ENCODE assay signal across 22 cellular contexts in genomic region chr10:86074294-86074693, GRCh38.
DNase-seq lines count a peak whose midpoint lies in the region; ATAC-seq, FAIRE-seq and TF ChIP-seq lines count a peak whose summit lies in the region.
"Had no signal": no experiment of that assay in that cellular context is flagged by ENCODE, and none has a peak within 500 bp of the region (broad histone marks: within the 10 kb centered on the region; RNA-seq: fewer than 3 reads in every experiment).

No MANE protein-coding gene starts in this region.

- POLR2A ChIA-PET in HepG2 (lab: Yijun Ruan, JAX): no interaction called here
- POLR2A ChIA-PET in K562 (lab: Yijun Ruan, JAX): no interaction called here

- FAIRE-seq in HepG2 (lab: Jason Lieb, UNC): no peak
- no peak for FAIRE-seq in K562 (lab: Jason Lieb, UNC)
- FAIRE-seq in D721Med (lab: Jason Lieb, UNC): no peak
- FAIRE-seq: A204.1, G401.6, GM19239 had no signal

- H3K4me2 ChIP-seq in HepG2 (ENCODE audit: low read depth, low read length) (no peak overlapping the region), K562 (ENCODE audit: insufficient read depth, low read length) (no peak overlapping the region)
- H3K4me2 ChIP-seq: BLaER1 had no signal

- intact Hi-C loops in HepG2 (cut with micrococcal nuclease; ENCODE audit: unreplicated experiment): no loop called here
- intact Hi-C loops in right lobe of liver (cut with DNase I): no loop called here
- intact Hi-C loops in K562 (cut with micrococcal nuclease): no loop called here

- TF ChIP-seq EP300 in HepG2 (IDR thresholded peaks at IDR 0.05; ENCODE audit: low read depth in 2 of 2, low read length in 2 of 2) (no peak), HepG2 (CRISPR knock-in tag; IDR thresholded peaks at IDR 0.05; ENCODE audit: borderline replicate concordance) (no peak), K562 (IDR thresholded peaks at IDR 0.05; ENCODE audit: low read length) (no peak)

- TF ChIP-seq CTCF in HepG2 (CRISPR knock-in tag; IDR thresholded peaks at IDR 0.05) (no peak), right lobe of liver (IDR thresholded peaks at IDR 0.05) (no peak), K562 (IDR thresholded peaks at IDR 0.05 in 2 of 3, conservative IDR thresholded peaks at IDR 0.05 in 1 of 3; ENCODE audit: insufficient read depth in 2 of 3, low read depth in 1 of 3, low read length in 3 of 3) (no peak), osteocyte (IDR thresholded peaks at IDR 0.05) (no peak), D721Med (IDR thresholded peaks at IDR 0.05; ENCODE audit: insufficient read depth, missing control alignments) (no peak)

- no peak overlapping the region for H3K27ac Mint-ChIP-seq in osteocyte (ENCODE audit: unreplicated experiment)
- H3K27ac Mint-ChIP-seq: CD14-positive monocyte; CD4-positive, alpha-beta memory T cell; CD4-positive, CD25-positive, alpha-beta regulatory T cell; CD8-positive, alpha-beta memory T cell had no signal

- TF ChIP-seq POLR2A in HepG2 (IDR thresholded peaks at IDR 0.05; ENCODE audit: insufficient read depth in 1 of 2, low read depth in 2 of 2, low read length in 2 of 2) (no peak), right lobe of liver (IDR thresholded peaks at IDR 0.05) (no peak), K562 (conservative IDR thresholded peaks at IDR 0.05) (no peak)

- H2AFZ ChIP-seq in HepG2 (ENCODE audit: low read length) (no peak overlapping the region), K562 (ENCODE audit: low read depth, low read length) (no peak overlapping the region)

- no peak for DNase-seq in HepG2 (ENCODE audit: low spot score)
- no peak for DNase-seq in right lobe of liver
- no peak for DNase-seq in K562 (ENCODE audit: extremely low read depth in 1 of 4, low spot score in 3 of 4)
- peak; percentile 19 for DNase-seq in osteocyte (ENCODE audit: extremely low spot score, unreplicated experiment)
- no peak for DNase-seq in NCI-H82 (lab: John Stamatoyannopoulos, UW)
- DNase-seq in stimulated activated CD4-positive, alpha-beta T cell treated with anti-CD3 and anti-CD28 coated beads, Interleukin-4, amount 100 ng/mL, for 1 hour: no peak
- no peak for DNase-seq in D721Med (ENCODE audit: insufficient read length, low spot score)
- DNase-seq: 8988T; ACHN; BE2C; C1 segment of cervical spinal cord; CD4-positive, alpha-beta memory T cell; CD4-positive, CD25-positive, alpha-beta regulatory T cell; CD8-positive, alpha-beta memory T cell; COR-L47; DMS79 treated with DMSO at 0.1 percent for 48 hours; GF-D8 had no signal

- H3K79me2 ChIP-seq in HepG2 (ENCODE audit: insufficient read depth, low read length) (no peaks in the 10 kb centered on the region), K562 (ENCODE audit: control insufficient read depth, insufficient read depth, low read length) (no peaks in the 10 kb centered on the region)

- H3K36me3 ChIP-seq in HepG2 (replicated peaks in 1 of 2; ENCODE audit: control insufficient read depth in 1 of 2, insufficient read depth in 2 of 2, low read length in 2 of 2): no peaks in the 10 kb centered on the region
- H3K36me3 ChIP-seq in right lobe of liver: no peaks in the 10 kb centered on the region
- no peaks in the 10 kb centered on the region for H3K36me3 ChIP-seq in K562 (ENCODE audit: control insufficient read depth, insufficient read depth, low read length)
- H3K36me3 ChIP-seq: BE2C, BLaER1 had no signal

- H3K27me3 Mint-ChIP-seq in osteocyte (ENCODE audit: unreplicated experiment): no peaks in the 10 kb centered on the region
- H3K27me3 Mint-ChIP-seq: CD4-positive, CD25-positive, alpha-beta regulatory T cell had no signal

- H3K4me1 ChIP-seq in HepG2 (ENCODE audit: insufficient read depth, low read length): no peaks in the 10 kb centered on the region
- no peaks in the 10 kb centered on the region for H3K4me1 ChIP-seq in right lobe of liver
- H3K4me1 ChIP-seq in K562 (replicated peaks in 1 of 2; ENCODE audit: control insufficient read depth in 2 of 2, insufficient read depth in 2 of 2, low read length in 2 of 2): peaks cover 11 to 14% of the 10 kb centered on the region in 2 experiments; a peak in 4 of 5 replicates
- H3K4me1 ChIP-seq: BLaER1 had no signal

- BruUV-seq in HepG2 (replicated peaks; lab: Mats Ljungman, UMichigan) (no TSS peak), K562 (replicated peaks; lab: Mats Ljungman, UMichigan) (no TSS peak)

- no peaks in the 10 kb centered on the region for H4K20me1 ChIP-seq in HepG2 (ENCODE audit: insufficient read depth, low read length)
- H4K20me1 ChIP-seq in K562 (replicated peaks; ENCODE audit: control insufficient read depth, insufficient read depth, low read length): 0 out of 2 replicates have a peak, but pooled peaks cover 5% of the 10 kb centered on the region
- H4K20me1 ChIP-seq: BLaER1 had no signal

- 53% methylated on average over 5 of the region's 5 CpGs for WGBS in HepG2 (ENCODE audit: low lambda C conversion rate)
- 71% methylated on average over 5 of the region's 5 CpGs for WGBS in right lobe of liver (ENCODE audit: insufficient coverage, low coverage, low lambda C conversion rate, missing lambda C conversion rate)
- WGBS in K562 (ENCODE audit: insufficient coverage, low coverage, missing lambda C conversion rate): 16% methylated on average over 5 of the region's 5 CpGs

- no peak overlapping the region for H3K9ac ChIP-seq in HepG2 (ENCODE audit: insufficient read depth, low read depth, low read length)
- H3K9ac ChIP-seq in K562 (ENCODE audit: insufficient read depth in 1 of 2, low read depth in 2 of 2, low read length in 2 of 2): no peak overlapping the region
- H3K9ac ChIP-seq: BLaER1 had no signal

- CTCF ChIA-PET in HepG2 (lab: Yijun Ruan, JAX; ENCODE audit: low intra/inter-chr PET ratio, low total read pairs): no interaction called here
- CTCF ChIA-PET in K562 (lab: Yijun Ruan, JAX; ENCODE audit: low intra/inter-chr PET ratio): no interaction called here

- in situ Hi-C loops in HepG2 (cut with HindIII; ENCODE audit: extremely low pct_ligation_motif_present, low pct_unique_long_range_greater_than_20kb) (no loop called here), K562 (cut with MboI) (no loop called here)

- no peaks in the 10 kb centered on the region for H3K27me3 ChIP-seq in HepG2 (ENCODE audit: control insufficient read depth in 1 of 2, insufficient read depth in 2 of 2, low read length in 2 of 2)
- H3K27me3 ChIP-seq in right lobe of liver: no peaks in the 10 kb centered on the region
- H3K27me3 ChIP-seq in K562 (ENCODE audit: control insufficient read depth in 2 of 2, insufficient read depth in 2 of 2, low read length in 2 of 2): peaks cover 0 to 23% of the 10 kb centered on the region in 2 experiments; a peak in 4 of 5 replicates
- H3K27me3 ChIP-seq: BE2C, BLaER1 had no signal

- peaks cover 3% of the 10 kb centered on the region for H3K9me3 Mint-ChIP-seq in osteocyte (ENCODE audit: unreplicated experiment)
- H3K9me3 Mint-ChIP-seq: CD8-positive, alpha-beta memory T cell had no signal

- H3K36me3 Mint-ChIP-seq in osteocyte (ENCODE audit: unreplicated experiment): no peaks in the 10 kb centered on the region
- H3K36me3 Mint-ChIP-seq: CD14-positive monocyte; CD4-positive, alpha-beta memory T cell; CD4-positive, CD25-positive, alpha-beta regulatory T cell; CD8-positive, alpha-beta memory T cell had no signal

- no peak overlapping the region for H3K4me3 Mint-ChIP-seq in osteocyte (ENCODE audit: unreplicated experiment)
- H3K4me3 Mint-ChIP-seq: CD14-positive monocyte; CD4-positive, alpha-beta memory T cell; CD4-positive, CD25-positive, alpha-beta regulatory T cell; CD8-positive, alpha-beta memory T cell had no signal

- no peak overlapping the region for H3K4me3 ChIP-seq in HepG2 (replicated peaks in 1 of 3; ENCODE audit: insufficient read depth in 1 of 3, low read depth in 2 of 3, low read length in 3 of 3)
- H3K4me3 ChIP-seq in right lobe of liver: no peak overlapping the region
- H3K4me3 ChIP-seq in K562: no peak overlapping the region
- H3K4me3 ChIP-seq: BLaER1 had no signal

- peaks cover 5% of the 10 kb centered on the region for H3K9me1 ChIP-seq in K562 (ENCODE audit: control insufficient read depth, insufficient read depth, low read length)

- H3K9me3 ChIP-seq in HepG2 (ENCODE audit: low read length) (no peaks in the 10 kb centered on the region), right lobe of liver (no peaks in the 10 kb centered on the region), K562 (replicated peaks; ENCODE audit: control insufficient read depth, insufficient read depth, low read depth, low read length) (no peaks in the 10 kb centered on the region)
- H3K9me3 ChIP-seq: BE2C, BLaER1 had no signal

- H3K4me1 Mint-ChIP-seq in osteocyte (ENCODE audit: unreplicated experiment): no peaks in the 10 kb centered on the region
- H3K4me1 Mint-ChIP-seq: CD14-positive monocyte; CD4-positive, alpha-beta memory T cell; CD8-positive, alpha-beta memory T cell had no signal

- TF ChIP-seq RAD21 in HepG2 (CRISPR knock-in tag; IDR thresholded peaks at IDR 0.05): no peak
- no peak for TF ChIP-seq RAD21 in K562 (CRISPR knock-in tag; conservative IDR thresholded peaks at IDR 0.05 in 1 of 2, IDR thresholded peaks at IDR 0.05 in 1 of 2)

- ATAC-seq in HepG2 (no peak), right lobe of liver (no peak), K562 (no peak)

- H3K27ac ChIP-seq in HepG2 (ENCODE audit: extremely low read length, insufficient read depth, low read length) (no peak overlapping the region), right lobe of liver (no peak overlapping the region), K562 (ENCODE audit: extremely low read depth, low read depth, low read length) (no peak overlapping the region)
- H3K27ac ChIP-seq: BLaER1 had no signal

TF ChIP-seq in HepG2, 621 proteins besides CTCF, POLR2A, EP300 and RAD21:
- TF ChIP-seq FIP1L1 (IDR thresholded peaks at IDR 0.05; ENCODE audit: borderline replicate concordance, insufficient read depth, low read depth, low read length) (no peak), ATF7 (IDR thresholded peaks at IDR 0.05) (peak; percentile 59; the same call in 1 of the 2 replicates), ATF7 (CRISPR knock-in tag; IDR thresholded peaks at IDR 0.05) (no peak), ZNF775 (CRISPR knock-in tag; IDR thresholded peaks at IDR 0.05; ENCODE audit: borderline replicate concordance) (no peak), CEBPB (IDR thresholded peaks at IDR 0.05; ENCODE audit: borderline replicate concordance, low read depth, low read length) (0 out of 2 replicates have a peak, but pooled peaks have one; percentile 3), ZNF160 (CRISPR knock-in tag; IDR thresholded peaks at IDR 0.05) (no peak)

TF ChIP-seq in K562, 482 proteins besides CTCF, POLR2A, EP300 and RAD21 (continues in another document):
- TF ChIP-seq KLF13 (tag; IDR thresholded peaks at IDR 0.05; ENCODE audit: borderline replicate concordance, low read depth) (no peak), PHF21A (IDR thresholded peaks at IDR 0.05; ENCODE audit: borderline replicate concordance, low read depth) (no peak), ARHGAP35 (IDR thresholded peaks at IDR 0.05; ENCODE audit: partially characterized antibody) (no peak), THRAP3 (IDR thresholded peaks at IDR 0.05; ENCODE audit: borderline replicate concordance) (no peak)

Comparison
In these comparisons a context has a peak if more than half of its experiments do, and no peak if none do; other contexts are left out.
1. Of the 241 proteins assayed by ChIP-seq in both HepG2 and K562: peak only in HepG2: none; only in K562: none; in both: CEBPB; in neither: 237; mixed calls (peak in some experiments, not most) for 3.